ENCODE assay signal across 9 cellular contexts in genomic region chr11:67022341-67022933, GRCh38. TPM values are rescaled to one million over a fixed set of nuclear protein-coding genes. Genes with fewer than 3 reads are reported as not detected.
DNase-seq lines count a peak whose midpoint lies in the region; ATAC-seq and TF ChIP-seq lines count a peak whose summit lies in the region.
"Had no signal": no experiment of that assay in that cellular context is flagged by ENCODE, and none has a peak within 500 bp of the region (broad histone marks: within the 10 kb centered on the region; RNA-seq: fewer than 3 reads in every experiment).

No MANE protein-coding gene starts in this region.

- no peak for TF ChIP-seq CTCF in epithelial cell of esophagus (IDR thresholded peaks at IDR 0.05; ENCODE audit: insufficient read depth, low read depth, low read length, missing control alignments)

- H3K36me3 ChIP-seq in ES-I3 (ENCODE audit: insufficient read depth, low read length): no peaks in the 10 kb centered on the region
- H3K36me3 ChIP-seq in NT2/D1 (ENCODE audit: insufficient read depth, insufficient read length, low read length): no peaks in the 10 kb centered on the region

- H3K9me3 ChIP-seq in ES-I3 (ENCODE audit: control insufficient read depth, insufficient read depth, low read length) (peaks cover 3% of the 10 kb centered on the region; the same call in 1 of the 2 replicates), NT2/D1 (ENCODE audit: insufficient read depth, low read length) (no peaks in the 10 kb centered on the region)

- no peaks in the 10 kb centered on the region; the same call in 1 of the 2 replicates for H3K4me1 ChIP-seq in ES-I3 (ENCODE audit: insufficient read depth, low read length)
- H3K4me1 ChIP-seq in NT2/D1 (ENCODE audit: insufficient read depth, insufficient read length): peaks cover 24% of the 10 kb centered on the region

- H3K4me3 ChIP-seq in NT2/D1 (ENCODE audit: insufficient read length, low read depth): peak overlapping the region; percentile 53
- peak overlapping the region; percentile 44 for H3K4me3 ChIP-seq in epithelial cell of esophagus (ENCODE audit: low read length)

- peaks cover 44% of the 10 kb centered on the region for H3K27me3 ChIP-seq in NT2/D1 (ENCODE audit: insufficient read depth, insufficient read length)

- peak overlapping the region; percentile 32; the same call in 1 of the 2 replicates for H3K9ac ChIP-seq in ES-I3 (ENCODE audit: low read depth, low read length)
- peak overlapping the region; percentile 79 for H3K9ac ChIP-seq in NT2/D1 (ENCODE audit: insufficient read length, low read depth)

- ATAC-seq in GM21576 (IDR thresholded peaks at IDR 0.05; ENCODE audit: unreplicated experiment) (no peak), GM18868 (IDR thresholded peaks at IDR 0.05; ENCODE audit: unreplicated experiment) (no peak), GM19452 (IDR thresholded peaks at IDR 0.05; ENCODE audit: unreplicated experiment) (no peak)

- DNase-seq in NT2/D1 (ENCODE audit: low read depth, low spot score) (no peak), epithelial cell of esophagus (ENCODE audit: low read depth) (peak; percentile 88), occipital lobe (lab: John Stamatoyannopoulos, UW) (peak; percentile 49), SIG-M5 treated with dmso at 0.1 percent for 504 hours (lab: John Stamatoyannopoulos, UW; ENCODE audit: unreplicated experiment) (no peak)

RNA-seq across cellular contexts. Expression of gene SYT12, which starts 0.5 kb away (rescaled TPM):
- 0.62 TPM for total RNA-seq in occipital lobe

RNA-seq across cellular contexts. Expression of gene RHOD, which starts 34.2 kb away (rescaled TPM):
- not detected for total RNA-seq in occipital lobe

RNA-seq across cellular contexts. Expression of gene C11orf86, which starts 47.3 kb away (rescaled TPM):
- total RNA-seq in occipital lobe: not detected
- total RNA-seq: frontal cortex had no signal

Comparison
In these comparisons a context has a peak if more than half of its experiments do, and no peak if none do; other contexts are left out.
1. DNase-seq: peak in epithelial cell of esophagus (single experiment) and occipital lobe (single experiment); none in NT2/D1 (single experiment) and SIG-M5 treated with dmso at 0.1 percent for 504 hours (single experiment).